In genomic region chr7:23004247-23004520, GRCh38 we compare ENCODE assay signal across 16 cellular contexts. TPM values are rescaled to one million over a fixed set of nuclear protein-coding genes. Genes with fewer than 3 reads are reported as not detected.
DNase-seq lines count a peak whose midpoint lies in the region; ATAC-seq, FAIRE-seq and TF ChIP-seq lines count a peak whose summit lies in the region.
"Had no signal": no experiment of that assay in that cellular context is flagged by ENCODE, and none has a peak within 500 bp of the region (broad histone marks: within the 10 kb centered on the region; RNA-seq: fewer than 3 reads in every experiment).

No MANE protein-coding gene starts in this region.

- no peak overlapping the region for H3K27ac ChIP-seq in GM23338 (ENCODE audit: low read depth)
- H3K27ac ChIP-seq in mesenchymal stem cell (ENCODE audit: low read length, poor library complexity, severe bottlenecking): no peak overlapping the region
- peak overlapping the region; percentile 62 to 76 for H3K27ac ChIP-seq in thoracic aorta

- no peak overlapping the region for H4K91ac ChIP-seq in mesenchymal stem cell (ENCODE audit: low read length)

- no peak for TF ChIP-seq CTCF in GM23338 (conservative IDR thresholded peaks at IDR 0.05; ENCODE audit: low read depth in 2 of 2)
- TF ChIP-seq CTCF in thoracic aorta (IDR thresholded peaks at IDR 0.05): no peak

- no peak for DNase-seq in GM23338 (ENCODE audit: low spot score)
- DNase-seq in SK-MEL-5 (ENCODE audit: low read depth, low spot score): peak; percentile 29
- no peak for DNase-seq in mesenchymal stem cell
- no peak for DNase-seq in thoracic aorta (ENCODE audit: low spot score)
- DNase-seq in GM19239 (ENCODE audit: insufficient read length, low spot score): no peak
- no peak for DNase-seq in HK-2 (ENCODE audit: unreplicated experiment)
- DNase-seq: ACHN; BE2C; CD4-positive, alpha-beta memory T cell; NCI-H1048; NCI-H1694; NCI-H748 treated with DMSO at 0.1 percent for 48 hours had no signal

- no peaks in the 10 kb centered on the region; the same call in 1 of the 2 replicates for H4K20me1 ChIP-seq in GM23338 (replicated peaks; ENCODE audit: insufficient read depth)

- H3K9ac ChIP-seq in mesenchymal stem cell (ENCODE audit: low read length): peak overlapping the region; percentile 83

- H2AK5ac ChIP-seq in mesenchymal stem cell (ENCODE audit: low read length, severe bottlenecking): no peak overlapping the region

- H3K9me3 ChIP-seq in mesenchymal stem cell (ENCODE audit: control insufficient read depth, low read length): no peaks in the 10 kb centered on the region
- no peaks in the 10 kb centered on the region for H3K9me3 ChIP-seq in thoracic aorta
- H3K9me3 ChIP-seq: BE2C had no signal

- no peaks in the 10 kb centered on the region for H3K36me3 ChIP-seq in GM23338 (ENCODE audit: insufficient read depth)
- no peaks in the 10 kb centered on the region for H3K36me3 ChIP-seq in mesenchymal stem cell (ENCODE audit: control insufficient read depth in 1 of 2, insufficient read depth in 2 of 2, low read depth in 1 of 2, low read length in 2 of 2)
- H3K36me3 ChIP-seq in thoracic aorta: no peaks in the 10 kb centered on the region
- H3K36me3 ChIP-seq: BE2C had no signal

- no peak overlapping the region for H3K18ac ChIP-seq in mesenchymal stem cell (ENCODE audit: low read depth in 1 of 2, low read length in 2 of 2)

- H3K14ac ChIP-seq in mesenchymal stem cell (ENCODE audit: low read length in 2 of 2): no peak overlapping the region

- H3K79me2 ChIP-seq in GM23338 (replicated peaks; ENCODE audit: insufficient read depth): peaks cover 100% of the 10 kb centered on the region

- H3K4me3 ChIP-seq in GM23338: no peak overlapping the region
- peak overlapping the region in 1 of 2 experiments; percentile 42 for H3K4me3 ChIP-seq in mesenchymal stem cell (ENCODE audit: insufficient read depth in 1 of 2, low read depth in 1 of 2, low read length in 2 of 2)
- no peak overlapping the region for H3K4me3 ChIP-seq in thoracic aorta

- H2BK12ac ChIP-seq in mesenchymal stem cell (ENCODE audit: low read length in 2 of 2): no peak overlapping the region

- H3K27me3 ChIP-seq in GM23338 (ENCODE audit: insufficient read depth) (no peaks in the 10 kb centered on the region), mesenchymal stem cell (ENCODE audit: control insufficient read depth in 1 of 2, insufficient read depth in 1 of 2, low read length in 2 of 2) (no peaks in the 10 kb centered on the region), thoracic aorta (replicated peaks; ENCODE audit: insufficient read depth) (no peaks in the 10 kb centered on the region)

- no peak for FAIRE-seq in GM19239 (lab: Jason Lieb, UNC)
- FAIRE-seq: D721Med had no signal

- H3K4me1 ChIP-seq in GM23338 (ENCODE audit: insufficient read depth) (peaks cover 72% of the 10 kb centered on the region), mesenchymal stem cell (ENCODE audit: control insufficient read depth, insufficient read depth, low read depth, low read length) (no peaks in the 10 kb centered on the region), thoracic aorta (ENCODE audit: control insufficient read depth in 1 of 2, low read depth in 2 of 2) (peaks cover 18 to 40% of the 10 kb centered on the region in 2 donors)
- H3K4me1 ChIP-seq: BE2C had no signal

- no peaks in the 10 kb centered on the region for H3F3A ChIP-seq in GM23338 (replicated peaks; ENCODE audit: low read depth)

- H3K36me3 Mint-ChIP-seq in GM23338 (ENCODE audit: low read depth): no peaks in the 10 kb centered on the region
- H3K36me3 Mint-ChIP-seq: CD4-positive, alpha-beta memory T cell had no signal

- no peaks in the 10 kb centered on the region for H3K9me2 ChIP-seq in GM23338 (ENCODE audit: insufficient read depth)

- H3K27me3 Mint-ChIP-seq in GM23338 (ENCODE audit: insufficient read depth, low read depth, poor library complexity): no peaks in the 10 kb centered on the region
- H3K27me3 Mint-ChIP-seq: CD4-positive, alpha-beta memory T cell had no signal

- no peak overlapping the region for H3K23ac ChIP-seq in mesenchymal stem cell (ENCODE audit: low read length in 2 of 2)

- peaks cover 9% of the 10 kb centered on the region for H3K79me1 ChIP-seq in mesenchymal stem cell (replicated peaks; ENCODE audit: low read length, poor library complexity, severe bottlenecking)

- in situ Hi-C loops in SK-MEL-5 (cut with HindIII; ENCODE audit: low pct_unique_long_range_greater_than_20kb, low sequenced_read_pairs): no loop called here

- peaks cover 47% of the 10 kb centered on the region for H3K4me1 Mint-ChIP-seq in GM23338

- no peak overlapping the region for H2BK15ac ChIP-seq in mesenchymal stem cell (ENCODE audit: low read depth, poor library complexity, severe bottlenecking)

- peak overlapping the region; percentile 27; the same call in 1 of the 2 replicates for H3K4me2 ChIP-seq in GM23338
- no peak overlapping the region for H3K4me2 ChIP-seq in mesenchymal stem cell (ENCODE audit: low read length, poor library complexity, severe bottlenecking)

- H2BK120ac ChIP-seq in mesenchymal stem cell (ENCODE audit: low read depth, low read length): no peak overlapping the region

- H3K4me3 Mint-ChIP-seq in GM23338: no peak overlapping the region
- H3K4me3 Mint-ChIP-seq: CD4-positive, alpha-beta memory T cell had no signal

- H3K9me3 Mint-ChIP-seq in GM23338: no peaks in the 10 kb centered on the region
- H3K9me3 Mint-ChIP-seq: CD4-positive, alpha-beta memory T cell had no signal

- H3K4ac ChIP-seq in mesenchymal stem cell (ENCODE audit: low read depth in 1 of 2, low read length in 2 of 2): no peak overlapping the region

- no peak overlapping the region for H2AFZ ChIP-seq in GM23338
- H2AFZ ChIP-seq in mesenchymal stem cell (ENCODE audit: low read depth, low read length): no peak overlapping the region

- no peak overlapping the region for H3K27ac Mint-ChIP-seq in GM23338
- H3K27ac Mint-ChIP-seq: CD4-positive, alpha-beta memory T cell had no signal

- ATAC-seq in GM23338: no peak
- no peak for ATAC-seq in thoracic aorta (ENCODE audit: insufficient number of reproducible peaks, low FRiP score, low read depth)
- no peak for ATAC-seq in HG03280 (IDR thresholded peaks at IDR 0.05; ENCODE audit: unreplicated experiment)
- ATAC-seq: Panc1, Right ventricle myocardium inferior had no signal

- no peak overlapping the region for H4K8ac ChIP-seq in mesenchymal stem cell (ENCODE audit: low read length)

- H2BK5ac ChIP-seq in mesenchymal stem cell (ENCODE audit: low read depth, low read length, poor library complexity, severe bottlenecking): no peak overlapping the region

TF ChIP-seq in GM23338, 12 proteins besides CTCF, POLR2A, EP300 and RAD21 (continues in another document):
- TF ChIP-seq EZH2phosphoT487 (IDR thresholded peaks at IDR 0.05; ENCODE audit: unreplicated experiment) (no peak), EZH2 (IDR thresholded peaks at IDR 0.05; ENCODE audit: low read depth, unreplicated experiment) (no peak), NANOG (IDR thresholded peaks at IDR 0.05; ENCODE audit: borderline replicate concordance) (no peak), CREB1 (CRISPR knock-in tag; IDR thresholded peaks at IDR 0.05; ENCODE audit: low read depth) (no peak), STAT1 (IDR thresholded peaks at IDR 0.05; ENCODE audit: unreplicated experiment) (no peak)
- TF ChIP-seq, protein P1, sequence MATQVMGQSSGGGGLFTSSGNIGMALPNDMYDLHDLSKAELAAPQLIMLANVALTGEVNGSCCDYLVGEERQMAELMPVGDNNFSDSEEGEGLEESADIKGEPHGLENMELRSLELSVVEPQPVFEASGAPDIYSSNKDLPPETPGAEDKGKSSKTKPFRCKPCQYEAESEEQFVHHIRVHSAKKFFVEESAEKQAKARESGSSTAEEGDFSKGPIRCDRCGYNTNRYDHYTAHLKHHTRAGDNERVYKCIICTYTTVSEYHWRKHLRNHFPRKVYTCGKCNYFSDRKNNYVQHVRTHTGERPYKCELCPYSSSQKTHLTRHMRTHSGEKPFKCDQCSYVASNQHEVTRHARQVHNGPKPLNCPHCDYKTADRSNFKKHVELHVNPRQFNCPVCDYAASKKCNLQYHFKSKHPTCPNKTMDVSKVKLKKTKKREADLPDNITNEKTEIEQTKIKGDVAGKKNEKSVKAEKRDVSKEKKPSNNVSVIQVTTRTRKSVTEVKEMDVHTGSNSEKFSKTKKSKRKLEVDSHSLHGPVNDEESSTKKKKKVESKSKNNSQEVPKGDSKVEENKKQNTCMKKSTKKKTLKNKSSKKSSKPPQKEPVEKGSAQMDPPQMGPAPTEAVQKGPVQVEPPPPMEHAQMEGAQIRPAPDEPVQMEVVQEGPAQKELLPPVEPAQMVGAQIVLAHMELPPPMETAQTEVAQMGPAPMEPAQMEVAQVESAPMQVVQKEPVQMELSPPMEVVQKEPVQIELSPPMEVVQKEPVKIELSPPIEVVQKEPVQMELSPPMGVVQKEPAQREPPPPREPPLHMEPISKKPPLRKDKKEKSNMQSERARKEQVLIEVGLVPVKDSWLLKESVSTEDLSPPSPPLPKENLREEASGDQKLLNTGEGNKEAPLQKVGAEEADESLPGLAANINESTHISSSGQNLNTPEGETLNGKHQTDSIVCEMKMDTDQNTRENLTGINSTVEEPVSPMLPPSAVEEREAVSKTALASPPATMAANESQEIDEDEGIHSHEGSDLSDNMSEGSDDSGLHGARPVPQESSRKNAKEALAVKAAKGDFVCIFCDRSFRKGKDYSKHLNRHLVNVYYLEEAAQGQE (IDR thresholded peaks at IDR 0.05; ENCODE audit: unreplicated experiment): no peak

RNA-seq across cellular contexts. Expression of gene HYCC1, which starts 9.7 kb away (rescaled TPM):
- 175 and 181 TPM in 2 replicates for total RNA-seq in GM23338 (2014; rRNA removed; shearing (Covaris generic))
- 42.4 and 55.4 TPM in 2 replicates for polyA plus RNA-seq in GM23338 (2016; fragmentation: Nextera tagmentation; extraction: Ambion mirVana)
- total RNA-seq in SK-MEL-5 (2014; rRNA removed; shearing (Covaris generic)): 136 and 140 TPM in 2 replicates
- polyA plus RNA-seq in SK-MEL-5 (2015; cell fraction: cytosol; rRNA removed): 134 and 144 TPM in 2 replicates
- 101 and 112 TPM in 2 replicates for polyA plus RNA-seq in SK-MEL-5 (2015; cell fraction: nucleus; rRNA removed)
- 113 TPM for polyA plus RNA-seq in mesenchymal stem cell (2013, experiment 1 of 2)
- polyA plus RNA-seq in mesenchymal stem cell (2013, experiment 2 of 2): 106 TPM
- 100 to 1,000 TPM in 1 of 2 donors, 10 to 100 TPM in 1; 82.2 to 157 TPM for total RNA-seq in thoracic aorta

Comparison
In these comparisons a context has a peak if more than half of its experiments do, and no peak if none do; other contexts are left out.
1. H3K27ac ChIP-seq: peak in thoracic aorta (2 of 2); none in GM23338 (single experiment) and mesenchymal stem cell (single experiment).